ENCODE assay signal across 8 cellular contexts in the genomic region with DNA sequence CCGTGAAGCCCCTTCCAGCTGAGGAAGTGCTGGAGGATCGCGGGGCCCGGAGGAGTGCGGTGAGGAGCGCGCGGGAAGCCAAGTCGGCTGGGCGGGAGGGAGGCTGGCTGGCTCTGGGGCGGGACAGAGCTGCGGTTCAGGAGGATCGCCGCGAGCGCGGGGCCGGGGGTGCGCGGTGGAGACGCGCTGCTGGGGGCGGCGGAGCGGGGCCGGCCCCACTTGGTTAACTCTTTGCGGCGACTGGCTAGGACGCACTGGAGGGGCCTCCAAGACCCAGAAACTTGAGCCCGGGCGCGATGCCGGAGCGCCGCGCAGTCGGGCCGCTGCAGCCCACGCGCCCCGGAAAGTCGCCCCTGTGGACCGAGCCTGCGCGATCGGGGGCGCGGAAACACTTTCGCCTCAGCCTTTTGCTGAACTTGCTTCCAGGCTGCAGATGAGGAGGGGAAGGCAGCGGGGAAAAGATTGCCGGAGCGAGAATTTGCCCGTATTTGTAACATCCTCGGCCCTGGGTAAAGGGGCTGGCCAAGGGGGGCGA. TPM values are rescaled to one million over a fixed set of nuclear protein-coding genes. Genes with fewer than 3 reads are reported as not detected.
DNase-seq lines count a peak whose midpoint lies in the region; ATAC-seq lines count a peak whose summit lies in the region.

No MANE protein-coding gene starts in this region.

- H3K9me3 Mint-ChIP-seq in activated T-cell treated with anti-CD3 and anti-CD28 coated beads, Interleukin-2, amount 50 U/mL, for 24 hours = no peaks in the 10 kb centered on the region
- H3K9me3 Mint-ChIP-seq in T-helper 2 cell treated with Interferon-gamma antibody and Interleukin-4, amounts not matched to agents 5 μg/mL and 100 μg/mL, for 36 hours = no peaks in the 10 kb centered on the region

- H3K9ac ChIP-seq in mucosa of rectum (ENCODE audit: low read depth in 1 of 2, low read length in 2 of 2) = peak overlapping the region; percentile 63 to 81

- peaks cover 2% of the 10 kb centered on the region for H3K36me3 Mint-ChIP-seq in activated T-cell treated with anti-CD3 and anti-CD28 coated beads, Interleukin-2, amount 50 U/mL, for 24 hours (ENCODE audit: low read depth)
- no peaks in the 10 kb centered on the region for H3K36me3 Mint-ChIP-seq in T-helper 2 cell treated with Interferon-gamma antibody and Interleukin-4, amounts not matched to agents 5 μg/mL and 100 μg/mL, for 36 hours (ENCODE audit: low read depth)

- peak overlapping the region; percentile 83 for H3K4me3 Mint-ChIP-seq in activated T-cell treated with anti-CD3 and anti-CD28 coated beads, Interleukin-2, amount 50 U/mL, for 24 hours
- peak overlapping the region; percentile 85 for H3K4me3 Mint-ChIP-seq in T-helper 2 cell treated with Interferon-gamma antibody and Interleukin-4, amounts not matched to agents 5 μg/mL and 100 μg/mL, for 36 hours

- H3K27me3 Mint-ChIP-seq in activated T-cell treated with anti-CD3 and anti-CD28 coated beads, Interleukin-2, amount 50 U/mL, for 24 hours = peaks cover 69% of the 10 kb centered on the region
- H3K27me3 Mint-ChIP-seq in T-helper 2 cell treated with Interferon-gamma antibody and Interleukin-4, amounts not matched to agents 5 μg/mL and 100 μg/mL, for 36 hours (ENCODE audit: low read depth) = peaks cover 49% of the 10 kb centered on the region

- H3K4me1 ChIP-seq in mucosa of rectum (ENCODE audit: control insufficient read depth in 2 of 2, insufficient read depth in 2 of 2, low read length in 2 of 2) = peaks cover 0 to 14% of the 10 kb centered on the region in 2 donors

- no peaks in the 10 kb centered on the region for H3K27me3 ChIP-seq in mucosa of rectum (ENCODE audit: control insufficient read depth in 2 of 2, insufficient read depth in 2 of 2, low read length in 2 of 2)

- peak overlapping the region; percentile 81 to 90 for H3K4me3 ChIP-seq in mucosa of rectum (ENCODE audit: low read length in 2 of 2)

- no peaks in the 10 kb centered on the region for H3K9me3 ChIP-seq in mucosa of rectum (ENCODE audit: control insufficient read depth in 2 of 2, low read length in 2 of 2)

- H3K4me1 Mint-ChIP-seq in activated T-cell treated with anti-CD3 and anti-CD28 coated beads, Interleukin-2, amount 50 U/mL, for 24 hours (ENCODE audit: low read depth) = peaks cover 12% of the 10 kb centered on the region
- peaks cover 4% of the 10 kb centered on the region for H3K4me1 Mint-ChIP-seq in T-helper 2 cell treated with Interferon-gamma antibody and Interleukin-4, amounts not matched to agents 5 μg/mL and 100 μg/mL, for 36 hours (ENCODE audit: low read depth)

- H3K27ac ChIP-seq in mucosa of rectum (ENCODE audit: low read depth in 2 of 2, low read length in 2 of 2) = peak overlapping the region; percentile 78 to 82

- DNase-seq in activated T-cell treated with anti-CD3 and anti-CD28 coated beads, Interleukin-2, amount 50 U/mL, for 24 hours = peak; percentile 48
- DNase-seq in activated T-cell treated with anti-CD3 and anti-CD28 coated beads, Interleukin-2, amount 50 U/mL, for 1 hour = no peak
- peak; percentile 16 for DNase-seq in T-helper 2 cell treated with Interferon-gamma antibody and Interleukin-4, amounts not matched to agents 5 μg/mL and 100 μg/mL, for 36 hours (ENCODE audit: low spot score)
- peak; percentile 46 for DNase-seq in ureter (ENCODE audit: low spot score)
- DNase-seq in HK-2 (ENCODE audit: unreplicated experiment) = no peak

- H3K36me3 ChIP-seq in mucosa of rectum (ENCODE audit: control insufficient read depth in 2 of 2, insufficient read depth in 2 of 2, low read length in 2 of 2) = no peaks in the 10 kb centered on the region

- peak overlapping the region; percentile 40 for H3K27ac Mint-ChIP-seq in activated T-cell treated with anti-CD3 and anti-CD28 coated beads, Interleukin-2, amount 50 U/mL, for 24 hours
- H3K27ac Mint-ChIP-seq in T-helper 2 cell treated with Interferon-gamma antibody and Interleukin-4, amounts not matched to agents 5 μg/mL and 100 μg/mL, for 36 hours = no peak overlapping the region

- ATAC-seq in HG02870 (IDR thresholded peaks at IDR 0.05; ENCODE audit: unreplicated experiment) = peak; percentile 36
- ATAC-seq in esophagus mucosa = peak; percentile 33

RNA-seq across cellular contexts. Expression of gene CYBRD1, which starts 0.6 kb away (rescaled TPM):
- total RNA-seq in esophagus mucosa (7.2 TPM), ureter (60.7 TPM)

Comparison
In these comparisons a context has a peak if more than half of its experiments do, and no peak if none do; other contexts are left out.
1. DNase-seq: peak in activated T-cell treated with anti-CD3 and anti-CD28 coated beads, Interleukin-2, amount 50 U/mL, for 24 hours (single experiment), T-helper 2 cell treated with Interferon-gamma antibody and Interleukin-4, amounts not matched to agents 5 μg/mL and 100 μg/mL, for 36 hours (single experiment) and ureter (single experiment); none in activated T-cell treated with anti-CD3 and anti-CD28 coated beads, Interleukin-2, amount 50 U/mL, for 1 hour (single experiment) and HK-2 (single experiment).